ENCODE assay signal across 12 cellular contexts in genomic region chr11:29780756-29781155, GRCh38.
DNase-seq lines count a peak whose midpoint lies in the region; ATAC-seq and TF ChIP-seq lines count a peak whose summit lies in the region.
"Had no signal": no experiment of that assay in that cellular context is flagged by ENCODE, and none has a peak within 500 bp of the region (broad histone marks: within the 10 kb centered on the region; RNA-seq: fewer than 3 reads in every experiment).

No MANE protein-coding gene starts in this region.

- no peaks in the 10 kb centered on the region for H3K36me3 Mint-ChIP-seq in stimulated activated memory B cell treated with anti-CD40 and anti-IgM and Interleukin-4, amounts not matched to agents 10 μg/mL and 1 μg/mL and 100 μg/mL, for 72 hours

- POLR2A ChIA-PET in HEK293 (lab: Yijun Ruan, JAX): no interaction called here

- H3K36me3 ChIP-seq in HEK293 (ENCODE audit: control insufficient read depth in 2 of 2, insufficient read depth in 1 of 2, low read length in 2 of 2): no peaks in the 10 kb centered on the region
- H3K36me3 ChIP-seq: sigmoid colon, upper lobe of right lung had no signal

- H3K27ac Mint-ChIP-seq in stimulated activated memory B cell treated with anti-CD40 and anti-IgM and Interleukin-4, amounts not matched to agents 10 μg/mL and 1 μg/mL and 100 μg/mL, for 72 hours: no peak overlapping the region
- H3K27ac Mint-ChIP-seq: stimulated activated naive CD8-positive, alpha-beta T cell treated with anti-CD3 and anti-CD28 coated beads, Interleukin-15, amount 100 ng/mL, for 72 hours had no signal

- H3K4me1 ChIP-seq in HEK293 (ENCODE audit: control insufficient read depth, insufficient read depth, low read length): no peaks in the 10 kb centered on the region
- H3K4me1 ChIP-seq: sigmoid colon, upper lobe of right lung had no signal

- no peaks in the 10 kb centered on the region for H3K9me3 Mint-ChIP-seq in stimulated activated memory B cell treated with anti-CD40 and anti-IgM and Interleukin-4, amounts not matched to agents 10 μg/mL and 1 μg/mL and 100 μg/mL, for 72 hours

- intact Hi-C loops in sciatic nerve (cut with DNase I): no loop called here

- TF ChIP-seq CTCF in HEK293 (tag by site-specific recombination; IDR thresholded peaks at IDR 0.05): no peak

- H3K4me3 ChIP-seq in HEK293 (ENCODE audit: low read depth, low read length): no peak overlapping the region
- H3K4me3 ChIP-seq: sigmoid colon, upper lobe of right lung had no signal

- ATAC-seq in sciatic nerve (peak; percentile 20), GM18505 (IDR thresholded peaks at IDR 0.05; ENCODE audit: unreplicated experiment) (no peak)
- no peak for ATAC-seq in stimulated activated memory B cell treated with anti-CD40 and anti-IgM and Interleukin-4, amounts not matched to agents 10 μg/mL and 1 μg/mL and 100 μg/mL, for 72 hours
- ATAC-seq: stimulated activated naive CD8-positive, alpha-beta T cell treated with anti-CD3 and anti-CD28 coated beads, Interleukin-15, amount 100 ng/mL, for 72 hours; upper lobe of right lung had no signal

- no peak overlapping the region for H3K27ac ChIP-seq in HEK293 (ENCODE audit: extremely low read depth, low read depth, low read length)
- H3K27ac ChIP-seq: sigmoid colon, upper lobe of right lung had no signal

- H3K9me3 ChIP-seq in HEK293 (ENCODE audit: control insufficient read depth, insufficient read depth, low read depth, low read length): no peaks in the 10 kb centered on the region
- H3K9me3 ChIP-seq: sigmoid colon, upper lobe of right lung had no signal

- CTCF ChIA-PET in HEK293 (lab: Yijun Ruan, JAX): no interaction called here

- H3K4me3 Mint-ChIP-seq in stimulated activated memory B cell treated with anti-CD40 and anti-IgM and Interleukin-4, amounts not matched to agents 10 μg/mL and 1 μg/mL and 100 μg/mL, for 72 hours: no peak overlapping the region
- H3K4me3 Mint-ChIP-seq: stimulated activated naive CD8-positive, alpha-beta T cell treated with anti-CD3 and anti-CD28 coated beads, Interleukin-15, amount 100 ng/mL, for 72 hours had no signal

- no peaks in the 10 kb centered on the region for H3K27me3 Mint-ChIP-seq in stimulated activated memory B cell treated with anti-CD40 and anti-IgM and Interleukin-4, amounts not matched to agents 10 μg/mL and 1 μg/mL and 100 μg/mL, for 72 hours
- H3K27me3 Mint-ChIP-seq: stimulated activated naive CD8-positive, alpha-beta T cell treated with anti-CD3 and anti-CD28 coated beads, Interleukin-15, amount 100 ng/mL, for 72 hours had no signal

- no peak for TF ChIP-seq POLR2A in GM18505 (IDR thresholded peaks at IDR 0.05; ENCODE audit: borderline replicate concordance, extremely low read depth, insufficient read depth, insufficient read length)

- no peaks in the 10 kb centered on the region for H3K4me1 Mint-ChIP-seq in stimulated activated memory B cell treated with anti-CD40 and anti-IgM and Interleukin-4, amounts not matched to agents 10 μg/mL and 1 μg/mL and 100 μg/mL, for 72 hours
- H3K4me1 Mint-ChIP-seq: stimulated activated naive CD8-positive, alpha-beta T cell treated with anti-CD3 and anti-CD28 coated beads, Interleukin-15, amount 100 ng/mL, for 72 hours had no signal

- DNase-seq in astrocyte of the hippocampus (ENCODE audit: low read depth, low spot score) (peak; percentile 9), iPS-NIHi7 (ENCODE audit: extremely low spot score) (peak; percentile 11), sciatic nerve (ENCODE audit: low spot score) (no peak), HCEC 1CT (no peak)
- DNase-seq: activated naive CD4-positive, alpha-beta T cell; hippocampal formation; sigmoid colon; stimulated activated naive CD8-positive, alpha-beta T cell treated with anti-CD3 and anti-CD28 coated beads, Interleukin-15, amount 100 ng/mL, for 72 hours; upper lobe of right lung had no signal

TF ChIP-seq in HEK293, 187 proteins besides CTCF, POLR2A, EP300 and RAD21:
- no peak for TF ChIP-seq ZSCAN4 (tag by site-specific recombination; IDR thresholded peaks at IDR 0.05)
- peak; percentile 71 for TF ChIP-seq ZFHX2 (tag by site-specific recombination; conservative IDR thresholded peaks at IDR 0.05)
- TF ChIP-seq ZNF571 (tag by site-specific recombination; IDR thresholded peaks at IDR 0.05): no peak
- peak; percentile 79 for TF ChIP-seq EGR2 (tag by site-specific recombination; IDR thresholded peaks at IDR 0.05; ENCODE audit: low read depth)

Comparison
In these comparisons a context has a peak if more than half of its experiments do, and no peak if none do; other contexts are left out.
1. DNase-seq: peak in astrocyte of the hippocampus (single experiment) and iPS-NIHi7 (single experiment); none in sciatic nerve (single experiment) and HCEC 1CT (single experiment).